ENCODE assay signal across 23 cellular contexts in the genomic region with DNA sequence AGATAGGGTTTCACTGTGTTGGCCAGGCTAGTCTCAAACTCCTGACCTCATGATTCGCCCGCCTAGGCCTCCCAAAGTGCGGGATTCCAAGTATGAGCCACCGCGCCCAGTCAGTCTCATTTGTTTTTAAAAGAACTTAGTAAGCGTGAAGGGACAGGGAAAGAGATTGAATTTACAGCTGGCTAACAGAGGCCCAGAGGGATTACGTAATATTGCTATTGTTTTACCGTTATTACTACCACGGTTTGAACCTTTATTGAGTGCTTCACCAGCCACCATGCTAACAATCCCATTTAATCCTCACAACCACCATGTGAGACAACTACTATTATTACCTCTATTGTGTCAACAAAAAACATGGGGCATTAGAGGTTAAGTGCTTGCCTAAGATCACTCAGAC.
"Had no signal": no experiment of that assay in that cellular context is flagged by ENCODE, and none has a peak within 500 bp of the region (broad histone marks: within the 10 kb centered on the region; RNA-seq: fewer than 3 reads in every experiment).

No MANE protein-coding gene starts in this region.

- FAIRE-seq: RCC 7860 had no signal

- H3K27me3 ChIP-seq: MG63, SJSA1 had no signal

- H3K9me3 ChIP-seq: MG63, SJSA1 had no signal

- DNase-seq: Karpas-422, KG1, MG63, MV-4-11, NCI-H1048, NCI-H1105, NCI-H1417, NCI-H1436 treated with DMSO at 0.1 percent for 48 hours, NCI-H1694, NCI-H187 treated with DMSO at 0.1 percent for 48 hours, NCI-H2029 treated with DMSO at 0.1 percent for 48 hours, NCI-H2171, NCI-H226, NCI-H446, NCI-H524, NCI-H526 treated with DMSO at 0.1 percent for 48 hours, NCI-H748 treated with DMSO at 0.1 percent for 48 hours, Right ventricle myocardium superior, RPMI8226, SIG-M5 had no signal

- H3K4me1 ChIP-seq: SJSA1 had no signal

- H3K27ac ChIP-seq: SJSA1, SK-N-MC had no signal

- H3K4me3 ChIP-seq: MG63, SJSA1, SK-N-MC had no signal

- H3K36me3 ChIP-seq: MG63, SJSA1 had no signal
